In genomic region chr2:86243950-86244733, GRCh38 we compare ENCODE assay signal across 13 cellular contexts. TPM values are rescaled to one million over a fixed set of nuclear protein-coding genes. Genes with fewer than 3 reads are reported as not detected.
DNase-seq lines count a peak whose midpoint lies in the region; ATAC-seq and TF ChIP-seq lines count a peak whose summit lies in the region.
"Had no signal": no experiment of that assay in that cellular context is flagged by ENCODE, and none has a peak within 500 bp of the region (broad histone marks: within the 10 kb centered on the region; RNA-seq: fewer than 3 reads in every experiment).

No MANE protein-coding gene starts in this region.

- in situ Hi-C loops in GM13977 (cut with MboI; ENCODE audit: low pct_unique_long_range_greater_than_20kb, low sequenced_read_pairs, unreplicated experiment) (no loop called here), astrocyte of the cerebellum (cut with HindIII; ENCODE audit: low sequenced_read_pairs) (no loop called here)

- H3K27ac ChIP-seq in sigmoid colon: peak overlapping the region; percentile 22 to 78 (median 52)
- H3K27ac ChIP-seq: KMS-11, VCaP had no signal

- 81 to 89% methylated on average over 5 of the region's 5 CpGs for WGBS in sigmoid colon, 2 donors

- H3K9me3 ChIP-seq in sigmoid colon: no peaks in the 10 kb centered on the region

- DNase-seq in GM13977 (ENCODE audit: low spot score) (peak; percentile 52), astrocyte of the cerebellum (ENCODE audit: low read depth) (no peak), sigmoid colon (peak; percentile 50), omental fat pad (ENCODE audit: low spot score) (no peak), cerebellar nuclear complex (lab: John Stamatoyannopoulos, UW) (no peak)
- DNase-seq in activated naive CD4-positive, alpha-beta T cell treated with Interleukin-2 at 50 U/mL for 16 hours: no peak
- DNase-seq: activated T-cell treated with anti-CD3 and anti-CD28 coated beads, Interleukin-2, amount 50 U/mL, for 72 hours; CD8-positive, alpha-beta T cell had no signal

- peaks cover 0 to 4% (median 0%) of the 10 kb centered on the region in 4 donors for H3K36me3 ChIP-seq in sigmoid colon

- H3K4me3 ChIP-seq in astrocyte of the cerebellum (ENCODE audit: low read depth, low read length) (no peak overlapping the region), sigmoid colon (no peak overlapping the region)

- H3K4me1 ChIP-seq in sigmoid colon: peaks cover 0 to 28% (median 16%) of the 10 kb centered on the region in 4 donors

- ATAC-seq in HG03342 (IDR thresholded peaks at IDR 0.05; ENCODE audit: unreplicated experiment) (peak; percentile 58), HG03521 (IDR thresholded peaks at IDR 0.05; ENCODE audit: unreplicated experiment) (no peak), omental fat pad (ENCODE audit: low FRiP score) (no peak)
- ATAC-seq: activated T-cell treated with anti-CD3 and anti-CD28 coated beads, Interleukin-2, amount 50 U/mL, for 72 hours; CD8-positive, alpha-beta T cell; esophagus mucosa had no signal

- no peak for TF ChIP-seq POLR2A in sigmoid colon (IDR thresholded peaks at IDR 0.05)

- intact Hi-C loops in sigmoid colon (cut with DNase I): no loop called here

- TF ChIP-seq CTCF in GM13977 (IDR thresholded peaks at IDR 0.05; ENCODE audit: extremely low read depth, insufficient read depth, missing control alignments) (no peak), astrocyte of the cerebellum (IDR thresholded peaks at IDR 0.05; ENCODE audit: low read depth, low read length, missing control alignments) (peak; percentile 7), sigmoid colon (IDR thresholded peaks at IDR 0.05) (no peak), omental fat pad (IDR thresholded peaks at IDR 0.05) (no peak)

- H3K27me3 ChIP-seq in sigmoid colon: no peaks in the 10 kb centered on the region

- no peak for TF ChIP-seq EP300 in sigmoid colon (IDR thresholded peaks at IDR 0.05)

RNA-seq across cellular contexts. Expression of gene MRPL35, which starts 44.9 kb away (rescaled TPM):
- total RNA-seq in sigmoid colon: 10 to 100 TPM; 17.7 to 31.4 (median 27.7) TPM
- polyA plus RNA-seq in sigmoid colon: 10 to 100 TPM; 47.4 to 89.5 (median 68.2) TPM
- total RNA-seq in omental fat pad: 10 to 100 TPM; 19.3 to 29.8 (median 23.2) TPM

RNA-seq across cellular contexts. Expression of gene IMMT, which starts 48.9 kb away (rescaled TPM):
- total RNA-seq in sigmoid colon: 10 to 100 TPM; 46.1 to 48.2 (median 48.2) TPM
- 10 to 100 TPM; 60.1 to 90.2 (median 73.1) TPM for polyA plus RNA-seq in sigmoid colon
- total RNA-seq in omental fat pad: 10 to 100 TPM; 52.2 to 64.7 (median 58.7) TPM

Comparison
In these comparisons a context has a peak if more than half of its experiments do, and no peak if none do; other contexts are left out.
1. DNase-seq: peak in GM13977 (single experiment) and sigmoid colon (single experiment); none in astrocyte of the cerebellum (single experiment), activated naive CD4-positive, alpha-beta T cell treated with Interleukin-2 at 50 U/mL for 16 hours (single experiment), omental fat pad (single experiment) and cerebellar nuclear complex (0 of 2).